15 cellular contexts compared by ENCODE assay signal in genomic region chr9:87557996-87558395, GRCh38.
DNase-seq lines count a peak whose midpoint lies in the region; ATAC-seq, FAIRE-seq and TF ChIP-seq lines count a peak whose summit lies in the region.
"Had no signal": no experiment of that assay in that cellular context is flagged by ENCODE, and none has a peak within 500 bp of the region (broad histone marks: within the 10 kb centered on the region; RNA-seq: fewer than 3 reads in every experiment).

No MANE protein-coding gene starts in this region.

- H3K27ac ChIP-seq in pancreas: peak overlapping the region in 2 of 4 donors; percentile 34 to 52
- H3K27ac ChIP-seq: hepatocyte, vagina had no signal

- intact Hi-C loops in dendritic cell treated with granulocyte-macrophage colony-stimulating factor and Interleukin-4, amounts not matched to agents 40 ng/mL and 50 ng/mL, for 4 days (cut with micrococcal nuclease): loop anchor here (5.0 kb wide), 1 partner anchor 44 kb away; no protein-coding TSS in a partner anchor
- intact Hi-C loops in pancreas (cut with DNase I): no loop called here

- H3K4me1 ChIP-seq in pancreas: peaks cover 4 to 21% (median 7%) of the 10 kb centered on the region in 3 donors
- H3K4me1 ChIP-seq: Caco-2, vagina had no signal

- WGBS in pancreas, 2 donors: 20 to 35% methylated on average over 1 of the region's 1 CpG

- no peak for TF ChIP-seq CTCF in pancreas (IDR thresholded peaks at IDR 0.05)

- DNase-seq in M059J (ENCODE audit: low read depth) (peak; percentile 91), pancreas (peak in 1 of 6 donors; percentile 52), cerebellar nuclear complex (lab: John Stamatoyannopoulos, UW) (no peak), NCI-H1417 (lab: John Stamatoyannopoulos, UW) (no peak)
- DNase-seq in central memory CD4-positive, alpha-beta T cell: no peak
- no peak for DNase-seq in stimulated activated effector memory CD8-positive, alpha-beta T cell treated with anti-CD3 and anti-CD28 coated beads, Interleukin-12 subunit alpha, Interleukin-12 subunit beta, amount 100 ng/mL, for 72 hours (ENCODE audit: low spot score in 2 of 2)
- DNase-seq: activated CD4-positive, alpha-beta T cell treated with anti-CD3 and anti-CD28 coated beads for 48 hours; activated naive CD4-positive, alpha-beta T cell treated with Interleukin-2 at 50 U/mL for 16 hours; Caco-2; mesenchymal stem cell; right lobe of liver had no signal

- H3K4me3 Mint-ChIP-seq in dendritic cell treated with granulocyte-macrophage colony-stimulating factor and Interleukin-4, amounts not matched to agents 40 ng/mL and 50 ng/mL, for 4 days: no peak overlapping the region
- no peak overlapping the region for H3K4me3 Mint-ChIP-seq in stimulated activated effector memory CD8-positive, alpha-beta T cell treated with anti-CD3 and anti-CD28 coated beads, Interleukin-12 subunit alpha, Interleukin-12 subunit beta, amount 100 ng/mL, for 72 hours

- ATAC-seq in GM18868 (IDR thresholded peaks at IDR 0.05; ENCODE audit: unreplicated experiment) (peak; percentile 39), pancreas (peak in 3 of 4 donors; percentile 34 to 46 (median 46))
- no peak for ATAC-seq in stimulated activated effector memory CD8-positive, alpha-beta T cell treated with anti-CD3 and anti-CD28 coated beads, Interleukin-12 subunit alpha, Interleukin-12 subunit beta, amount 100 ng/mL, for 72 hours

- no peaks in the 10 kb centered on the region for H3K9me3 ChIP-seq in pancreas
- H3K9me3 ChIP-seq: Caco-2, right lobe of liver, vagina had no signal

- H3K36me3 ChIP-seq in pancreas: no peaks in the 10 kb centered on the region
- H3K36me3 ChIP-seq: right lobe of liver, vagina had no signal

- no peak for FAIRE-seq in pancreas (lab: Jason Lieb, UNC)

- H3K4me1 Mint-ChIP-seq in dendritic cell treated with granulocyte-macrophage colony-stimulating factor and Interleukin-4, amounts not matched to agents 40 ng/mL and 50 ng/mL, for 4 days (ENCODE audit: low read depth): peaks cover 80% of the 10 kb centered on the region
- no peaks in the 10 kb centered on the region for H3K4me1 Mint-ChIP-seq in stimulated activated effector memory CD8-positive, alpha-beta T cell treated with anti-CD3 and anti-CD28 coated beads, Interleukin-12 subunit alpha, Interleukin-12 subunit beta, amount 100 ng/mL, for 72 hours

- no peak overlapping the region for H3K4me3 ChIP-seq in pancreas
- H3K4me3 ChIP-seq: hepatocyte, right lobe of liver, vagina had no signal

- H3K9me3 Mint-ChIP-seq in dendritic cell treated with granulocyte-macrophage colony-stimulating factor and Interleukin-4, amounts not matched to agents 40 ng/mL and 50 ng/mL, for 4 days: no peaks in the 10 kb centered on the region
- H3K9me3 Mint-ChIP-seq in stimulated activated effector memory CD8-positive, alpha-beta T cell treated with anti-CD3 and anti-CD28 coated beads, Interleukin-12 subunit alpha, Interleukin-12 subunit beta, amount 100 ng/mL, for 72 hours: no peaks in the 10 kb centered on the region

- H3K27me3 ChIP-seq in pancreas: no peaks in the 10 kb centered on the region
- H3K27me3 ChIP-seq: hepatocyte, right lobe of liver, vagina had no signal

- peak overlapping the region; percentile 88 for H3K27ac Mint-ChIP-seq in dendritic cell treated with granulocyte-macrophage colony-stimulating factor and Interleukin-4, amounts not matched to agents 40 ng/mL and 50 ng/mL, for 4 days
- H3K27ac Mint-ChIP-seq in stimulated activated effector memory CD8-positive, alpha-beta T cell treated with anti-CD3 and anti-CD28 coated beads, Interleukin-12 subunit alpha, Interleukin-12 subunit beta, amount 100 ng/mL, for 72 hours: no peak overlapping the region

- H3K27me3 Mint-ChIP-seq in dendritic cell treated with granulocyte-macrophage colony-stimulating factor and Interleukin-4, amounts not matched to agents 40 ng/mL and 50 ng/mL, for 4 days: no peaks in the 10 kb centered on the region

- H3K36me3 Mint-ChIP-seq in dendritic cell treated with granulocyte-macrophage colony-stimulating factor and Interleukin-4, amounts not matched to agents 40 ng/mL and 50 ng/mL, for 4 days (ENCODE audit: low read depth): peaks cover 52% of the 10 kb centered on the region
- no peaks in the 10 kb centered on the region for H3K36me3 Mint-ChIP-seq in stimulated activated effector memory CD8-positive, alpha-beta T cell treated with anti-CD3 and anti-CD28 coated beads, Interleukin-12 subunit alpha, Interleukin-12 subunit beta, amount 100 ng/mL, for 72 hours
